Comparison of ENCODE assay signal across 21 cellular contexts in genomic region chr6:89542081-89542855, GRCh38.
DNase-seq lines count a peak whose midpoint lies in the region; ATAC-seq and TF ChIP-seq lines count a peak whose summit lies in the region.
"Had no signal": no experiment of that assay in that cellular context is flagged by ENCODE, and none has a peak within 500 bp of the region (broad histone marks: within the 10 kb centered on the region; RNA-seq: fewer than 3 reads in every experiment).

No MANE protein-coding gene starts in this region.

- intact Hi-C loops in psoas muscle (cut with DNase I) = no loop called here

- TF ChIP-seq CTCF in OCI-LY3 (IDR thresholded peaks at IDR 0.05; ENCODE audit: low read depth, low read length) = no peak
- no peak for TF ChIP-seq CTCF in smooth muscle cell (IDR thresholded peaks at IDR 0.05; ENCODE audit: borderline replicate concordance, insufficient read depth, poor library complexity, severe bottlenecking)
- TF ChIP-seq CTCF in psoas muscle (IDR thresholded peaks at IDR 0.05) = no peak

- H3K27me3 ChIP-seq in OCI-LY3 (ENCODE audit: low read depth, low read length) = 0 out of 2 replicates have a peak, but pooled peaks cover 8% of the 10 kb centered on the region
- no peaks in the 10 kb centered on the region for H3K27me3 ChIP-seq in smooth muscle cell (ENCODE audit: low read depth)
- H3K27me3 ChIP-seq in psoas muscle (ENCODE audit: insufficient read depth in 3 of 3, low read length in 2 of 3) = no peaks in the 10 kb centered on the region
- H3K27me3 ChIP-seq: ovary, Peyer's patch had no signal

- H3K27ac ChIP-seq in OCI-LY3 (ENCODE audit: low read length) (no peak overlapping the region), smooth muscle cell (ENCODE audit: low read depth) (no peak overlapping the region), psoas muscle (no peak overlapping the region)
- H3K27ac ChIP-seq: ovary, Peyer's patch had no signal

- no peak overlapping the region for H3K9ac ChIP-seq in OCI-LY3 (ENCODE audit: low read length)
- H3K9ac ChIP-seq in smooth muscle cell (ENCODE audit: low read depth) = no peak overlapping the region

- H2AFZ ChIP-seq in OCI-LY3 (ENCODE audit: low read depth, low read length) (no peak overlapping the region), smooth muscle cell (ENCODE audit: low read depth) (no peak overlapping the region)

- H3K4me3 ChIP-seq in OCI-LY3 (ENCODE audit: low read length) (no peak overlapping the region), smooth muscle cell (peak overlapping the region; percentile 16), psoas muscle (no peak overlapping the region)
- H3K4me3 ChIP-seq: ovary, Peyer's patch had no signal

- H3K79me2 ChIP-seq in OCI-LY3 (ENCODE audit: low read length) (no peaks in the 10 kb centered on the region), smooth muscle cell (ENCODE audit: low read depth) (no peaks in the 10 kb centered on the region)

- H3K9me3 ChIP-seq in OCI-LY3 (ENCODE audit: insufficient read depth, low read length) = no peaks in the 10 kb centered on the region
- H3K9me3 ChIP-seq in smooth muscle cell (replicated peaks; ENCODE audit: low read depth) = no peaks in the 10 kb centered on the region
- H3K9me3 ChIP-seq in psoas muscle = no peaks in the 10 kb centered on the region
- H3K9me3 ChIP-seq: ovary, Peyer's patch had no signal

- no peaks in the 10 kb centered on the region for H3F3A ChIP-seq in smooth muscle cell (ENCODE audit: low read depth)

- H3K4me1 ChIP-seq in OCI-LY3 (ENCODE audit: low read length) (no peaks in the 10 kb centered on the region), smooth muscle cell (ENCODE audit: low read depth) (no peaks in the 10 kb centered on the region), psoas muscle (no peaks in the 10 kb centered on the region)
- H3K4me1 ChIP-seq: Peyer's patch had no signal

- ATAC-seq in GM19023 (IDR thresholded peaks at IDR 0.05; ENCODE audit: unreplicated experiment) = peak; percentile 52
- peak; percentile 66 for ATAC-seq in HG02943 (IDR thresholded peaks at IDR 0.05; ENCODE audit: low read depth, unreplicated experiment)
- no peak for ATAC-seq in psoas muscle
- ATAC-seq: activated CD8-positive, alpha-beta memory T cell treated with anti-CD3 and anti-CD28 coated beads, Interleukin-2, amount 10 ng/mL, durations not matched to agents 7 days and 5 days; activated T-cell treated with anti-CD3 and anti-CD28 coated beads, Interleukin-2, amount 50 U/mL, for 72 hours; WTC11 had no signal

- H4K20me1 ChIP-seq in OCI-LY3 (ENCODE audit: insufficient read depth, low read length) (no peaks in the 10 kb centered on the region), smooth muscle cell (ENCODE audit: low read depth) (no peaks in the 10 kb centered on the region)

- 94% methylated on average over 12 of the region's 12 CpGs for WGBS in smooth muscle cell (ENCODE audit: low lambda C conversion rate)
- WGBS in psoas muscle, 3 donors = 90 to 91% (median 91%) methylated on average over 12 of the region's 12 CpGs

- no peak for DNase-seq in smooth muscle cell (lab: John Stamatoyannopoulos, UW; ENCODE audit: unreplicated experiment)
- no peak for DNase-seq in SKM-1 (lab: John Stamatoyannopoulos, UW; ENCODE audit: unreplicated experiment)
- DNase-seq in psoas muscle = no peak
- no peak for DNase-seq in SHP77 (lab: John Stamatoyannopoulos, UW)
- DNase-seq: activated CD4-positive, alpha-beta T cell treated with anti-CD3 and anti-CD28 coated beads, Interleukin-2, amount 50 U/mL, for 1 hour; activated CD8-positive, alpha-beta memory T cell treated with anti-CD3 and anti-CD28 coated beads, Interleukin-2, amount 10 ng/mL, durations not matched to agents 7 days and 5 days; activated naive CD4-positive, alpha-beta T cell treated with anti-CD3 and anti-CD28 coated beads for 36 hours; activated T-cell treated with anti-CD3 and anti-CD28 coated beads, Interleukin-2, amount 50 U/mL, for 72 hours; amniotic stem cell; islet precursor cell; mammary epithelial cell; NCI-H1105 treated with DMSO at 0.1 percent for 48 hours; NCI-H2029 treated with DMSO at 0.1 percent for 48 hours; NCI-H69; ovary; Peyer's patch; stimulated activated CD4-positive, alpha-beta T cell treated with anti-CD3 and anti-CD28 coated beads, Interleukin-2, amount 100 ng/mL, for 24 hours had no signal

- H3K4me2 ChIP-seq in OCI-LY3 (ENCODE audit: low read length) (peak overlapping the region; percentile 16), smooth muscle cell (no peak overlapping the region)

- no peaks in the 10 kb centered on the region for H3K36me3 ChIP-seq in OCI-LY3 (replicated peaks; ENCODE audit: low read depth, low read length)
- no peaks in the 10 kb centered on the region for H3K36me3 ChIP-seq in smooth muscle cell (ENCODE audit: low read depth)
- no peaks in the 10 kb centered on the region for H3K36me3 ChIP-seq in psoas muscle (ENCODE audit: insufficient read depth in 1 of 2, low read depth in 1 of 2)
- H3K36me3 ChIP-seq: ovary, Peyer's patch had no signal

Comparison
In these comparisons a context has a peak if more than half of its experiments do, and no peak if none do; other contexts are left out.
1. ATAC-seq: peak in GM19023 (single experiment) and HG02943 (single experiment); none in psoas muscle (0 of 4).